ENCODE assay signal across 1 cellular context in the genomic region with DNA sequence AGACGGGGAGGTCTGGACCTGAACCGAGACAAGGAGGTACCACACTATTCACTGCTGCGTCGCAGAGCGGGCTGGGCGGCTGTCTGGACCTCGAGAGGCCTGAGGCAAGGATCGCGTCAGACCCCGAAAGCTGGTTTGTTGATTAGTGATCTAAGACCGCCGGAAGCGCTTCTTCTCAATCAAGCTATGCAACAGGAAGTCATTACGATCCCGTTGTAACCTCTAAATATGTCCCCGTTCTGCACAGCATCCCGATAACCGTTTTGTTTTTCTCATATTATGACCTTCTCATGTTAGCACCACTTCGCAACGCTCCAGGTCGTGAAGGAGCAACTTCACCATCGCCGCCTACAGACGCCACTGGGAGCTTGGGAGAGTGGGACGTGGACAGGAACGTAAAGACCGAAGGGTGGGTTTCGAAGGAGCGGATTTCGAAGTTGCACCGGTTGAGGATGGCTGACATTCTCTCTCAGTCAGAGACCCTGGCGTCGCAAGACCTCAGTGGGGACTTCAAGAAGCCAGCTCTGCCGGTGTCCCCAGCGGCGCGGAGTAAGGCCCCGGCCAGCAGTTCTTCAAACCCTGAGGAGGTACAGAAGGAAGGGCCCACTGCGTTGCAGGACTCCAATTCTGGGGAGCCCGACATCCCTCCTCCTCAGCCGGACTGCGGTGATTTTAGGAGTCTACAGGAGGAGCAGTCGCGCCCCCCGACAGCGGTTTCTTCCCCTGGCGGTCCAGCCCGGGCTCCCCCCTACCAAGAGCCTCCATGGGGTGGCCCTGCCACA.
A peak's percentile ranks its signal among the peaks of the same experiment; 100 is the strongest.
TF ChIP-seq lines count a peak whose summit lies in the region.

Gene SLC4A1AP, plus strand, starts transcription at position 427 of the 782 bp plus-strand sequence. Its CDS starts 26 bp downstream, at position 453.
A gene with protein sequence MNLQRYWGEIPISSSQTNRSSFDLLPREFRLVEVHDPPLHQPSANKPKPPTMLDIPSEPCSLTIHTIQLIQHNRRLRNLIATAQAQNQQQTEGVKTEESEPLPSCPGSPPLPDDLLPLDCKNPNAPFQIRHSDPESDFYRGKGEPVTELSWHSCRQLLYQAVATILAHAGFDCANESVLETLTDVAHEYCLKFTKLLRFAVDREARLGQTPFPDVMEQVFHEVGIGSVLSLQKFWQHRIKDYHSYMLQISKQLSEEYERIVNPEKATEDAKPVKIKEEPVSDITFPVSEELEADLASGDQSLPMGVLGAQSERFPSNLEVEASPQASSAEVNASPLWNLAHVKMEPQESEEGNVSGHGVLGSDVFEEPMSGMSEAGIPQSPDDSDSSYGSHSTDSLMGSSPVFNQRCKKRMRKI (minus strand): TSS at position 152 of the 782 bp plus-strand sequence. CDS start 1,422 bp downstream, outside the sequence.

TF ChIP-seq in WTC11, 78 proteins besides CTCF, POLR2A, EP300 and RAD21 (continued from another document and continues in another):
- TF ChIP-seq, protein P1, sequence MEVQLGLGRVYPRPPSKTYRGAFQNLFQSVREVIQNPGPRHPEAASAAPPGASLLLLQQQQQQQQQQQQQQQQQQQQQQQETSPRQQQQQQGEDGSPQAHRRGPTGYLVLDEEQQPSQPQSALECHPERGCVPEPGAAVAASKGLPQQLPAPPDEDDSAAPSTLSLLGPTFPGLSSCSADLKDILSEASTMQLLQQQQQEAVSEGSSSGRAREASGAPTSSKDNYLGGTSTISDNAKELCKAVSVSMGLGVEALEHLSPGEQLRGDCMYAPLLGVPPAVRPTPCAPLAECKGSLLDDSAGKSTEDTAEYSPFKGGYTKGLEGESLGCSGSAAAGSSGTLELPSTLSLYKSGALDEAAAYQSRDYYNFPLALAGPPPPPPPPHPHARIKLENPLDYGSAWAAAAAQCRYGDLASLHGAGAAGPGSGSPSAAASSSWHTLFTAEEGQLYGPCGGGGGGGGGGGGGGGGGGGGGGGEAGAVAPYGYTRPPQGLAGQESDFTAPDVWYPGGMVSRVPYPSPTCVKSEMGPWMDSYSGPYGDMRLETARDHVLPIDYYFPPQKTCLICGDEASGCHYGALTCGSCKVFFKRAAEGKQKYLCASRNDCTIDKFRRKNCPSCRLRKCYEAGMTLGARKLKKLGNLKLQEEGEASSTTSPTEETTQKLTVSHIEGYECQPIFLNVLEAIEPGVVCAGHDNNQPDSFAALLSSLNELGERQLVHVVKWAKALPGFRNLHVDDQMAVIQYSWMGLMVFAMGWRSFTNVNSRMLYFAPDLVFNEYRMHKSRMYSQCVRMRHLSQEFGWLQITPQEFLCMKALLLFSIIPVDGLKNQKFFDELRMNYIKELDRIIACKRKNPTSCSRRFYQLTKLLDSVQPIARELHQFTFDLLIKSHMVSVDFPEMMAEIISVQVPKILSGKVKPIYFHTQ (CRISPR knock-in tag; IDR thresholded peaks at IDR 0.05) = peak; percentile 71; the same call in 1 of the 2 replicates
- TF ChIP-seq GTF2I (CRISPR knock-in tag; conservative IDR thresholded peaks at IDR 0.05) = no peak
- no peak for TF ChIP-seq TEAD1 (CRISPR knock-in tag; IDR thresholded peaks at IDR 0.05)
- TF ChIP-seq ETV6 (CRISPR knock-in tag; IDR thresholded peaks at IDR 0.05) = 0 out of 2 replicates have a peak, but pooled peaks have one; percentile 53
- TF ChIP-seq, protein P2, sequence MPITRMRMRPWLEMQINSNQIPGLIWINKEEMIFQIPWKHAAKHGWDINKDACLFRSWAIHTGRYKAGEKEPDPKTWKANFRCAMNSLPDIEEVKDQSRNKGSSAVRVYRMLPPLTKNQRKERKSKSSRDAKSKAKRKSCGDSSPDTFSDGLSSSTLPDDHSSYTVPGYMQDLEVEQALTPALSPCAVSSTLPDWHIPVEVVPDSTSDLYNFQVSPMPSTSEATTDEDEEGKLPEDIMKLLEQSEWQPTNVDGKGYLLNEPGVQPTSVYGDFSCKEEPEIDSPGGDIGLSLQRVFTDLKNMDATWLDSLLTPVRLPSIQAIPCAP (CRISPR knock-in tag; IDR thresholded peaks at IDR 0.05) = no peak
- TF ChIP-seq JUN (CRISPR knock-in tag; IDR thresholded peaks at IDR 0.05) = no peak
- peak; percentile 86 for TF ChIP-seq GABPB1 (CRISPR knock-in tag; IDR thresholded peaks at IDR 0.05)
- TF ChIP-seq NR2C2 (CRISPR knock-in tag; IDR thresholded peaks at IDR 0.05) = peak; percentile 51; the same call in 1 of the 2 replicates
- TF ChIP-seq CREM (CRISPR knock-in tag; IDR thresholded peaks at IDR 0.05) = 0 out of 2 replicates have a peak, but pooled peaks have one; percentile 47
- TF ChIP-seq NR3C1 (CRISPR knock-in tag; conservative IDR thresholded peaks at IDR 0.05; ENCODE audit: low read depth) = no peak
- TF ChIP-seq ZNF532 (CRISPR knock-in tag; IDR thresholded peaks at IDR 0.05; ENCODE audit: borderline replicate concordance) = no peak
- TF ChIP-seq PREB (CRISPR knock-in tag; IDR thresholded peaks at IDR 0.05; ENCODE audit: borderline replicate concordance) = no peak
- 0 out of 2 replicates have a peak, but pooled peaks have one; percentile 35 for TF ChIP-seq USF1 (CRISPR knock-in tag; IDR thresholded peaks at IDR 0.05)
- peak; percentile 64 for TF ChIP-seq HMGXB4 (CRISPR knock-in tag; IDR thresholded peaks at IDR 0.05)
- 0 out of 2 replicates have a peak, but pooled peaks have one; percentile 19 for TF ChIP-seq TCF7 (CRISPR knock-in tag; IDR thresholded peaks at IDR 0.05; ENCODE audit: low read depth)
- TF ChIP-seq SP1 (CRISPR knock-in tag; conservative IDR thresholded peaks at IDR 0.05) = peak; percentile 7
- TF ChIP-seq ZNF121 (CRISPR knock-in tag; IDR thresholded peaks at IDR 0.05) = no peak
- TF ChIP-seq FOXP4 (CRISPR knock-in tag; IDR thresholded peaks at IDR 0.05) = peak; percentile 36; the same call in 1 of the 2 replicates
- TF ChIP-seq FOXP1 (CRISPR knock-in tag; IDR thresholded peaks at IDR 0.05; ENCODE audit: borderline replicate concordance) = peak; percentile 47; the same call in 1 of the 2 replicates
- no peak for TF ChIP-seq TP53 (CRISPR knock-in tag; IDR thresholded peaks at IDR 0.05)
- TF ChIP-seq ATF1 (CRISPR knock-in tag; IDR thresholded peaks at IDR 0.05) = no peak
- TF ChIP-seq, protein P3, sequence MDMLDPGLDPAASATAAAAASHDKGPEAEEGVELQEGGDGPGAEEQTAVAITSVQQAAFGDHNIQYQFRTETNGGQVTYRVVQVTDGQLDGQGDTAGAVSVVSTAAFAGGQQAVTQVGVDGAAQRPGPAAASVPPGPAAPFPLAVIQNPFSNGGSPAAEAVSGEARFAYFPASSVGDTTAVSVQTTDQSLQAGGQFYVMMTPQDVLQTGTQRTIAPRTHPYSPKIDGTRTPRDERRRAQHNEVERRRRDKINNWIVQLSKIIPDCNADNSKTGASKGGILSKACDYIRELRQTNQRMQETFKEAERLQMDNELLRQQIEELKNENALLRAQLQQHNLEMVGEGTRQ (CRISPR knock-in tag; IDR thresholded peaks at IDR 0.05) = no peak
- TF ChIP-seq, protein P4, sequence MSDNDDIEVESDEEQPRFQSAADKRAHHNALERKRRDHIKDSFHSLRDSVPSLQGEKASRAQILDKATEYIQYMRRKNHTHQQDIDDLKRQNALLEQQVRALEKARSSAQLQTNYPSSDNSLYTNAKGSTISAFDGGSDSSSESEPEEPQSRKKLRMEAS (CRISPR knock-in tag; IDR thresholded peaks at IDR 0.05) = peak; percentile 16; the same call in 1 of the 2 replicates
- TF ChIP-seq, protein P5, sequence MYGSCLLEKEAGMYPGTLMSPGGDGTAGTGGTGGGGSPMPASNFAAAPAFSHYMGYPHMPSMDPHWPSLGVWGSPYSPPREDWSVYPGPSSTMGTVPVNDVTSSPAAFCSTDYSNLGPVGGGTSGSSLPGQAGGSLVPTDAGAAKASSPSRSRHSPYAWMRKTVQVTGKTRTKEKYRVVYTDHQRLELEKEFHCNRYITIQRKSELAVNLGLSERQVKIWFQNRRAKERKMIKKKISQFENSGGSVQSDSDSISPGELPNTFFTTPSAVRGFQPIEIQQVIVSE (CRISPR knock-in tag; IDR thresholded peaks at IDR 0.05; ENCODE audit: borderline replicate concordance) = no peak
- TF ChIP-seq ATF3 (CRISPR knock-in tag; conservative IDR thresholded peaks at IDR 0.05) = no peak
- TF ChIP-seq HMGA2 (CRISPR knock-in tag; IDR thresholded peaks at IDR 0.05) = peak; percentile 38; the same call in 1 of the 2 replicates
- TF ChIP-seq ZNF232 (CRISPR knock-in tag; IDR thresholded peaks at IDR 0.05) = peak; percentile 52; the same call in 1 of the 2 replicates
- no peak for TF ChIP-seq ZNF138 (CRISPR knock-in tag; conservative IDR thresholded peaks at IDR 0.05)
- TF ChIP-seq, protein P6, sequence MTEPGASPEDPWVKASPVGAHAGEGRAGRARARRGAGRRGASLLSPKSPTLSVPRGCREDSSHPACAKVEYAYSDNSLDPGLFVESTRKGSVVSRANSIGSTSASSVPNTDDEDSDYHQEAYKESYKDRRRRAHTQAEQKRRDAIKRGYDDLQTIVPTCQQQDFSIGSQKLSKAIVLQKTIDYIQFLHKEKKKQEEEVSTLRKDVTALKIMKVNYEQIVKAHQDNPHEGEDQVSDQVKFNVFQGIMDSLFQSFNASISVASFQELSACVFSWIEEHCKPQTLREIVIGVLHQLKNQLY (CRISPR knock-in tag; IDR thresholded peaks at IDR 0.05) = no peak
- TF ChIP-seq NFYB (CRISPR knock-in tag; conservative IDR thresholded peaks at IDR 0.05; ENCODE audit: low read depth) = 0 out of 2 replicates have a peak, but pooled peaks have one; percentile 18
- TF ChIP-seq E2F5 (CRISPR knock-in tag; IDR thresholded peaks at IDR 0.05) = no peak
